ENCODE assay signal across 28 cellular contexts in the genomic region with DNA sequence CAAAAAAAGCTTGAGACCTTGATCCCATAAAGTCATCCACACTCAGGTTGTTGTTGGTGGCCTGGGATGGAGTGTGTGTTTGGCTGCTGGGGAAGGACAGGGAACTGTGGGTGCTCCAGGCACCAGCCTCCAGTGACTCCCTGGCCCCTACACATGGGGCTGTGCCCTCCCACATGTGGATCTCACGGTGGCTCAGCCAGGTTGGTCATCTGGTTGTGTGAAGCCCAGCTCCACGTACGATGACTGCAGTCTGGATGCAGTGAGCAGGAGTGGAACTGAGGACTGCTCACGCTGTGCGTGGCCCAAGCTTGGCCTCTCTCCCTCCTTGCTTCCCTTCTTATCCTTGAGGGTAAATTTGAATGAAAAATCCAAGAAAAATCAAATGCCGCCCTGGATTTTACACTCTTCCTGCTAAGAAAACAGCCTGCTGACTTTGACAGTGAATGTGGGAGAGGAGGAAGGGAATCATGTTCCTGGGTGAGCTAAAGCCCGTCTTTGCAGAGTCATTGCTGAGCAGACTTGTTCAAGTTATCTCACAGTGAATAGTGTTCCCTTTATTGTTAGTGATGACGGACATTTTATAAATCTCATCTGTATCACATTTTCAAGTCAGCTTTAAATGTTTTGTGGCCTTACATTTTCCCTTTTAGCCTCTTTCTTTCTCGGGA.
"Had no signal": no experiment of that assay in that cellular context is flagged by ENCODE, and none has a peak within 500 bp of the region (broad histone marks: within the 10 kb centered on the region; RNA-seq: fewer than 3 reads in every experiment).

No MANE protein-coding gene starts in this region.

- H3K4me1 Mint-ChIP-seq: endodermal cell, neural progenitor cell had no signal

- ATAC-seq: activated CD8-positive, alpha-beta T cell treated with anti-CD3 and anti-CD28 coated beads for 36 hours; activated naive CD4-positive, alpha-beta T cell treated with anti-CD3 and anti-CD28 coated beads, Interleukin-2, amount 50 U/mL, for 72 hours; body of pancreas; esophagus mucosa; lower lobe of right lung; naive thymus-derived CD8-positive, alpha-beta T cell; right lobe of liver; stimulated activated effector memory CD8-positive, alpha-beta T cell treated with anti-CD3 and anti-CD28 coated beads, Interleukin-12 subunit alpha, Interleukin-12 subunit beta, amount 100 ng/mL, for 72 hours; T-cell had no signal

- H3K4me3 ChIP-seq: adrenal gland, body of pancreas, coronary artery, lower lobe of right lung, neural progenitor cell, right lobe of liver, thoracic aorta, vagina had no signal

- H3K27me3 ChIP-seq: adrenal gland, body of pancreas, neural progenitor cell, right lobe of liver, vagina had no signal

- H3K4me1 ChIP-seq: body of pancreas, lower lobe of right lung, neural progenitor cell, right lobe of liver, vagina had no signal

- H3K27ac Mint-ChIP-seq: activated B cell treated with CpG ODN at 0.5 μM for 24 hours; activated CD8-positive, alpha-beta T cell treated with anti-CD3 and anti-CD28 coated beads for 36 hours; activated naive CD4-positive, alpha-beta T cell treated with anti-CD3 and anti-CD28 coated beads, Interleukin-2, amount 50 U/mL, for 72 hours; activated T-cell treated with anti-CD3 and anti-CD28 coated beads, Interleukin-2, amount 50 U/mL, for 72 hours; endodermal cell; neural progenitor cell; stimulated activated effector memory CD8-positive, alpha-beta T cell treated with anti-CD3 and anti-CD28 coated beads, Interleukin-12 subunit alpha, Interleukin-12 subunit beta, amount 100 ng/mL, for 72 hours; stimulated activated naive CD8-positive, alpha-beta T cell treated with anti-CD3 and anti-CD28 coated beads, Interleukin-15, Interleukin-2, amounts not matched to agents 100 ng/mL and 50 ng/mL, for 24 hours; T-cell; T-helper 2 cell treated with Interferon-gamma antibody and Interleukin-4, amounts not matched to agents 5 μg/mL and 100 μg/mL, for 36 hours had no signal

- H3K36me3 ChIP-seq: neural progenitor cell had no signal

- H3K27ac ChIP-seq: adrenal gland, body of pancreas, coronary artery, lower lobe of right lung, neural progenitor cell, right lobe of liver, thoracic aorta, vagina had no signal

- DNase-seq: activated B cell treated with CpG ODN at 0.5 μM for 24 hours; activated CD4-positive, alpha-beta T cell treated with anti-CD3 and anti-CD28 coated beads, Interleukin-2, amount 50 U/mL, for 1 hour; activated CD8-positive, alpha-beta T cell treated with anti-CD3 and anti-CD28 coated beads for 36 hours; activated naive CD4-positive, alpha-beta T cell; activated T-cell treated with anti-CD3 and anti-CD28 coated beads, Interleukin-2, amount 50 U/mL, for 72 hours; adrenal gland; body of pancreas; cerebellar nuclear complex; endodermal cell; foreskin fibroblast; hippocampal formation; lower lobe of right lung; mesenchymal stem cell; naive thymus-derived CD8-positive, alpha-beta T cell; occipital lobe; right lobe of liver; stimulated activated CD4-positive, alpha-beta T cell treated with anti-CD3 and anti-CD28 coated beads, Interleukin-2, amount 100 ng/mL, for 48 hours; T-cell; trophoblast cell had no signal

- H3K9ac ChIP-seq: neural progenitor cell had no signal

- H2AFZ ChIP-seq: neural progenitor cell had no signal

- H3K9me3 Mint-ChIP-seq: activated B cell treated with CpG ODN at 0.5 μM for 24 hours; activated CD8-positive, alpha-beta T cell treated with anti-CD3 and anti-CD28 coated beads for 36 hours; activated naive CD4-positive, alpha-beta T cell treated with anti-CD3 and anti-CD28 coated beads, Interleukin-2, amount 50 U/mL, for 72 hours; activated T-cell treated with anti-CD3 and anti-CD28 coated beads, Interleukin-2, amount 50 U/mL, for 72 hours; stimulated activated effector memory CD8-positive, alpha-beta T cell treated with anti-CD3 and anti-CD28 coated beads, Interleukin-12 subunit alpha, Interleukin-12 subunit beta, amount 100 ng/mL, for 72 hours; stimulated activated naive CD8-positive, alpha-beta T cell treated with anti-CD3 and anti-CD28 coated beads, Interleukin-15, Interleukin-2, amounts not matched to agents 100 ng/mL and 50 ng/mL, for 24 hours; T-cell; T-helper 2 cell treated with Interferon-gamma antibody and Interleukin-4, amounts not matched to agents 5 μg/mL and 100 μg/mL, for 36 hours had no signal

- H3K4me2 ChIP-seq: neural progenitor cell had no signal

- H3K4me3 Mint-ChIP-seq: activated B cell treated with CpG ODN at 0.5 μM for 24 hours; activated CD8-positive, alpha-beta T cell treated with anti-CD3 and anti-CD28 coated beads for 36 hours; activated T-cell treated with anti-CD3 and anti-CD28 coated beads, Interleukin-2, amount 50 U/mL, for 72 hours; endodermal cell; naive thymus-derived CD8-positive, alpha-beta T cell; neural progenitor cell; stimulated activated effector memory CD8-positive, alpha-beta T cell treated with anti-CD3 and anti-CD28 coated beads, Interleukin-12 subunit alpha, Interleukin-12 subunit beta, amount 100 ng/mL, for 72 hours; stimulated activated naive CD8-positive, alpha-beta T cell treated with anti-CD3 and anti-CD28 coated beads, Interleukin-15, Interleukin-2, amounts not matched to agents 100 ng/mL and 50 ng/mL, for 24 hours; T-cell; T-helper 2 cell treated with Interferon-gamma antibody and Interleukin-4, amounts not matched to agents 5 μg/mL and 100 μg/mL, for 36 hours had no signal

- H3K9me3 ChIP-seq: adrenal gland, body of pancreas, lower lobe of right lung, right lobe of liver, thoracic aorta, vagina had no signal

- H3K27me3 Mint-ChIP-seq: activated B cell treated with CpG ODN at 0.5 μM for 24 hours; activated CD8-positive, alpha-beta T cell treated with anti-CD3 and anti-CD28 coated beads for 36 hours; naive thymus-derived CD8-positive, alpha-beta T cell; stimulated activated naive CD8-positive, alpha-beta T cell treated with anti-CD3 and anti-CD28 coated beads, Interleukin-15, Interleukin-2, amounts not matched to agents 100 ng/mL and 50 ng/mL, for 24 hours; T-cell had no signal
